ENCODE assay signal across 30 cellular contexts in the genomic region with DNA sequence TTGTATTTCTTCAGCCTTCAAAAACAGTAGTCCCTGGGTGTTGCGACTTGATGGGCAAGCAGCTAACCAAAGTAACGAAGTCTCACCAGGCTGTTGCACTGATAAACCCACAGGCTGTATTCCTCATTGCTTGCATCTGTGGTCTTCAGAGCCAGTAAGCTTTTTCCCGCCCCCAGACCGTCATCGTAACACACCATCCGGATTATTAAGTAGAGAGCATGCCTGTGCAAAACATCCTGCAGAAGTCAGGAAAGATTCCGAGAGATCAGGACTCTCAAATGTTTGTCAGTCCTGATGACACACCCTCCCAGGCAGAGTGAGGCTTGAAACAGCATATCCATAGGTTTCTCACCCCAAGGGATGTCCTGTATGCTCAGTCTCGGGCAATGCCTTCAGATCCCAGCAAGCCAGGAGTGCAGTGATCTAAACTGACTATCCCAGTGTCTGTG. TPM values are rescaled to one million over a fixed set of nuclear protein-coding genes. Genes with fewer than 3 reads are reported as not detected.
DNase-seq lines count a peak whose midpoint lies in the region; ATAC-seq, FAIRE-seq and TF ChIP-seq lines count a peak whose summit lies in the region.
"Had no signal": no experiment of that assay in that cellular context is flagged by ENCODE, and none has a peak within 500 bp of the region (broad histone marks: within the 10 kb centered on the region; RNA-seq: fewer than 3 reads in every experiment).

No MANE protein-coding gene starts in this region.

- BruUV-seq in Calu3 (replicated peaks; lab: Mats Ljungman, UMichigan), result no TSS peak

- POLR2A ChIA-PET in activated CD8-positive, alpha-beta T cell treated with anti-CD3 and anti-CD28 coated beads for 36 hours (lab: Charles Lee), result no interaction called here
- POLR2A ChIA-PET in activated CD8-positive, alpha-beta T cell treated with anti-CD3 and anti-CD28 coated beads, Interleukin-2, amount 10 ng/mL, durations not matched to agents 7 days and 5 days (lab: Charles Lee), result no interaction called here

- peaks cover 10% of the 10 kb centered on the region for H3K36me3 ChIP-seq in bronchial epithelial cell (ENCODE audit: control insufficient read depth, insufficient read depth, low read length)
- H3K36me3 ChIP-seq in stomach smooth muscle (ENCODE audit: control insufficient read depth in 2 of 2, insufficient read depth in 2 of 2, low read length in 2 of 2), result peaks cover 14 to 15% of the 10 kb centered on the region in 2 donors
- H3K36me3 ChIP-seq: ovary had no signal

- intact Hi-C loops in activated CD8-positive, alpha-beta T cell treated with anti-CD3 and anti-CD28 coated beads for 36 hours (cut with micrococcal nuclease), result no loop called here
- intact Hi-C loops in Calu3 (cut with micrococcal nuclease; ENCODE audit: unreplicated experiment), result no loop called here

- no peak for TF ChIP-seq CTCF in activated CD8-positive, alpha-beta T cell treated with anti-CD3 and anti-CD28 coated beads for 36 hours (IDR thresholded peaks at IDR 0.05)
- no peak for TF ChIP-seq CTCF in bronchial epithelial cell (IDR thresholded peaks at IDR 0.05; ENCODE audit: insufficient read depth, low read length, severe bottlenecking)
- no peak for TF ChIP-seq CTCF in Calu3 (IDR thresholded peaks at IDR 0.05; ENCODE audit: unreplicated experiment)

- no peaks in the 10 kb centered on the region for H3K9me3 ChIP-seq in stomach smooth muscle (ENCODE audit: control insufficient read depth in 2 of 2, low read length in 2 of 2)
- H3K9me3 ChIP-seq: ovary, SK-N-SH had no signal

- ATAC-seq in activated CD8-positive, alpha-beta T cell treated with anti-CD3 and anti-CD28 coated beads for 36 hours, result no peak
- no peak for ATAC-seq in activated CD8-positive, alpha-beta T cell treated with anti-CD3 and anti-CD28 coated beads, Interleukin-2, amount 10 ng/mL, durations not matched to agents 7 days and 5 days
- ATAC-seq in left lobe of liver (no peak), GM18861 (IDR thresholded peaks at IDR 0.05; ENCODE audit: unreplicated experiment) (no peak)
- ATAC-seq: T-helper 17 cell had no signal

- no peaks in the 10 kb centered on the region for H3K9me3 Mint-ChIP-seq in activated CD8-positive, alpha-beta T cell treated with anti-CD3 and anti-CD28 coated beads for 36 hours
- no peaks in the 10 kb centered on the region for H3K9me3 Mint-ChIP-seq in activated CD8-positive, alpha-beta T cell treated with anti-CD3 and anti-CD28 coated beads, Interleukin-2, amount 10 ng/mL, durations not matched to agents 7 days and 5 days (ENCODE audit: insufficient read depth)
- no peaks in the 10 kb centered on the region for H3K9me3 Mint-ChIP-seq in Calu3 (ENCODE audit: low read depth, unreplicated experiment)
- H3K9me3 Mint-ChIP-seq: activated CD4-positive, alpha-beta T cell treated with anti-CD3 and anti-CD28 coated beads, Interleukin-2, amount 10 ng/mL, durations not matched to agents 24 days and 14 days; activated naive CD4-positive, alpha-beta T cell treated with anti-CD3 and anti-CD28 coated beads for 36 hours; CD8-positive, alpha-beta memory T cell; dendritic cell treated with granulocyte-macrophage colony-stimulating factor and Interleukin-4, amounts not matched to agents 40 ng/mL and 50 ng/mL, for 4 days; memory B cell had no signal

- H3K4me1 ChIP-seq in stomach smooth muscle (ENCODE audit: control insufficient read depth, insufficient read depth, low read length), result peaks cover 16% of the 10 kb centered on the region

- CTCF ChIA-PET in activated CD8-positive, alpha-beta T cell treated with anti-CD3 and anti-CD28 coated beads for 36 hours (lab: Charles Lee), result interaction anchor here (0.9 kb wide), 1 partner anchor 392 kb away, joined by 4 read pairs; no protein-coding TSS in a partner anchor
- CTCF ChIA-PET in activated CD8-positive, alpha-beta T cell treated with anti-CD3 and anti-CD28 coated beads, Interleukin-2, amount 10 ng/mL, durations not matched to agents 7 days and 5 days (lab: Charles Lee), result no interaction called here
- CTCF ChIA-PET in Calu3 (lab: Charles Lee), result no interaction called here

- H3K27me3 Mint-ChIP-seq in activated CD8-positive, alpha-beta T cell treated with anti-CD3 and anti-CD28 coated beads for 36 hours, result no peaks in the 10 kb centered on the region
- H3K27me3 Mint-ChIP-seq in activated CD8-positive, alpha-beta T cell treated with anti-CD3 and anti-CD28 coated beads, Interleukin-2, amount 10 ng/mL, durations not matched to agents 7 days and 5 days (ENCODE audit: low read depth), result no peaks in the 10 kb centered on the region
- no peaks in the 10 kb centered on the region for H3K27me3 Mint-ChIP-seq in Calu3 (ENCODE audit: unreplicated experiment)
- H3K27me3 Mint-ChIP-seq: activated CD4-positive, alpha-beta T cell treated with anti-CD3 and anti-CD28 coated beads, Interleukin-2, amount 10 ng/mL, durations not matched to agents 24 days and 14 days; dendritic cell treated with granulocyte-macrophage colony-stimulating factor and Interleukin-4, amounts not matched to agents 40 ng/mL and 50 ng/mL, for 4 days; memory B cell; T-helper 17 cell had no signal

- H3K36me3 Mint-ChIP-seq in activated CD8-positive, alpha-beta T cell treated with anti-CD3 and anti-CD28 coated beads for 36 hours (ENCODE audit: low read depth), result peaks cover 17% of the 10 kb centered on the region
- H3K36me3 Mint-ChIP-seq in activated CD8-positive, alpha-beta T cell treated with anti-CD3 and anti-CD28 coated beads, Interleukin-2, amount 10 ng/mL, durations not matched to agents 7 days and 5 days (ENCODE audit: low read depth), result peaks cover 41% of the 10 kb centered on the region
- peaks cover 59% of the 10 kb centered on the region for H3K36me3 Mint-ChIP-seq in Calu3 (ENCODE audit: insufficient read depth, unreplicated experiment)

- H3K4me1 Mint-ChIP-seq in activated CD8-positive, alpha-beta T cell treated with anti-CD3 and anti-CD28 coated beads for 36 hours (ENCODE audit: low read depth), result no peaks in the 10 kb centered on the region
- no peaks in the 10 kb centered on the region for H3K4me1 Mint-ChIP-seq in activated CD8-positive, alpha-beta T cell treated with anti-CD3 and anti-CD28 coated beads, Interleukin-2, amount 10 ng/mL, durations not matched to agents 7 days and 5 days (ENCODE audit: low read depth)
- no peaks in the 10 kb centered on the region for H3K4me1 Mint-ChIP-seq in Calu3 (ENCODE audit: low read depth, unreplicated experiment)
- H3K4me1 Mint-ChIP-seq: CD8-positive, alpha-beta memory T cell had no signal

- H3K27ac Mint-ChIP-seq in activated CD8-positive, alpha-beta T cell treated with anti-CD3 and anti-CD28 coated beads for 36 hours, result peak overlapping the region; percentile 25
- no peak overlapping the region for H3K27ac Mint-ChIP-seq in activated CD8-positive, alpha-beta T cell treated with anti-CD3 and anti-CD28 coated beads, Interleukin-2, amount 10 ng/mL, durations not matched to agents 7 days and 5 days
- H3K27ac Mint-ChIP-seq in Calu3 (ENCODE audit: unreplicated experiment), result no peak overlapping the region
- H3K27ac Mint-ChIP-seq: activated CD4-positive, alpha-beta T cell treated with anti-CD3 and anti-CD28 coated beads, Interleukin-2, amount 10 ng/mL, durations not matched to agents 24 days and 14 days; activated naive CD4-positive, alpha-beta T cell treated with anti-CD3 and anti-CD28 coated beads for 36 hours; dendritic cell treated with granulocyte-macrophage colony-stimulating factor and Interleukin-4, amounts not matched to agents 40 ng/mL and 50 ng/mL, for 4 days; memory B cell; T-helper 17 cell had no signal

- H3K9ac ChIP-seq in stomach smooth muscle (ENCODE audit: low read length in 2 of 2), result no peak overlapping the region
- H3K9ac ChIP-seq: SK-N-SH had no signal

- no peak overlapping the region for H3K4me3 Mint-ChIP-seq in activated CD8-positive, alpha-beta T cell treated with anti-CD3 and anti-CD28 coated beads for 36 hours
- H3K4me3 Mint-ChIP-seq in activated CD8-positive, alpha-beta T cell treated with anti-CD3 and anti-CD28 coated beads, Interleukin-2, amount 10 ng/mL, durations not matched to agents 7 days and 5 days, result no peak overlapping the region
- H3K4me3 Mint-ChIP-seq in Calu3 (ENCODE audit: low read depth, unreplicated experiment), result no peak overlapping the region
- H3K4me3 Mint-ChIP-seq: activated CD4-positive, alpha-beta T cell treated with anti-CD3 and anti-CD28 coated beads, Interleukin-2, amount 10 ng/mL, durations not matched to agents 24 days and 14 days; activated naive CD4-positive, alpha-beta T cell treated with anti-CD3 and anti-CD28 coated beads for 36 hours; CD8-positive, alpha-beta memory T cell; dendritic cell treated with granulocyte-macrophage colony-stimulating factor and Interleukin-4, amounts not matched to agents 40 ng/mL and 50 ng/mL, for 4 days; memory B cell; T-helper 17 cell had no signal

- H3K27me3 ChIP-seq in bronchial epithelial cell (ENCODE audit: control insufficient read depth, insufficient read depth, low read length) (no peaks in the 10 kb centered on the region), stomach smooth muscle (ENCODE audit: control insufficient read depth in 1 of 2, insufficient read depth in 2 of 2, low read length in 2 of 2) (no peaks in the 10 kb centered on the region)
- H3K27me3 ChIP-seq: ovary had no signal

- no peak overlapping the region for H3K4me3 ChIP-seq in bronchial epithelial cell (ENCODE audit: low read depth, low read length)
- H3K4me3 ChIP-seq in stomach smooth muscle (ENCODE audit: low read length in 2 of 2), result no peak overlapping the region
- H3K4me3 ChIP-seq: ovary had no signal

- peak overlapping the region; percentile 69 for H3K27ac ChIP-seq in stomach smooth muscle (ENCODE audit: low read length)
- H3K27ac ChIP-seq: ovary had no signal

- FAIRE-seq in bronchial epithelial cell (lab: Jason Lieb, UNC), result no peak
- FAIRE-seq: A204.1, endometrium, GM18507, urothelium cell line had no signal

- DNase-seq in activated CD8-positive, alpha-beta T cell treated with anti-CD3 and anti-CD28 coated beads for 36 hours, result no peak
- no peak for DNase-seq in activated CD8-positive, alpha-beta T cell treated with anti-CD3 and anti-CD28 coated beads, Interleukin-2, amount 10 ng/mL, durations not matched to agents 7 days and 5 days
- DNase-seq in bronchial epithelial cell (ENCODE audit: low read depth), result peak; percentile 87
- peak; percentile 23 for DNase-seq in left lobe of liver (ENCODE audit: low spot score)
- DNase-seq in Calu3, result no peak
- no peak for DNase-seq in DMS114 treated with DMSO at 0.1 percent for 48 hours (lab: John Stamatoyannopoulos, UW; ENCODE audit: unreplicated experiment)
- DNase-seq: activated CD4-positive, alpha-beta T cell treated with anti-CD3 and anti-CD28 coated beads, Interleukin-2, amount 10 ng/mL, durations not matched to agents 24 days and 14 days; activated naive CD4-positive, alpha-beta T cell treated with anti-CD3 and anti-CD28 coated beads for 36 hours; amygdala; CD8-positive, alpha-beta memory T cell; central memory CD4-positive, alpha-beta T cell; DMS79; GF-D8; left cardiac atrium; NCI-H2171 treated with DMSO at 0.1 percent for 48 hours; NCI-H526; ovary; RPMI8226; SK-N-SH; stimulated activated CD8-positive, alpha-beta memory T cell treated with anti-CD3 and anti-CD28 coated beads, Interleukin-4, amount 100 ng/mL, for 48 hours; substantia nigra; T-helper 17 cell had no signal

RNA-seq across cellular contexts. Expression of a gene that starts 15.9 kb away (rescaled TPM):
- total RNA-seq in activated CD8-positive, alpha-beta T cell treated with anti-CD3 and anti-CD28 coated beads for 36 hours, result 100 to 1,000 TPM; 111 to 117 TPM
- total RNA-seq in activated CD8-positive, alpha-beta T cell treated with anti-CD3 and anti-CD28 coated beads, Interleukin-2, amount 10 ng/mL, durations not matched to agents 7 days and 5 days, result 100 to 1,000 TPM; 170 to 177 TPM
- total RNA-seq in bronchial epithelial cell, result 18.7 and 37.6 TPM in 2 replicates
- total RNA-seq in left lobe of liver, result 28.6 TPM
- 87.0 and 93.1 TPM in 2 replicates for total RNA-seq in Calu3 (2022)

RNA-seq across cellular contexts. Expression of a gene that starts 16.1 kb away (rescaled TPM):
- 10 to 100 TPM; 72.2 to 73.0 TPM for total RNA-seq in activated CD8-positive, alpha-beta T cell treated with anti-CD3 and anti-CD28 coated beads for 36 hours
- total RNA-seq in activated CD8-positive, alpha-beta T cell treated with anti-CD3 and anti-CD28 coated beads, Interleukin-2, amount 10 ng/mL, durations not matched to agents 7 days and 5 days, result 10 to 100 TPM; 54.1 to 55.2 TPM
- total RNA-seq in bronchial epithelial cell (42.4 and 50.8 TPM in 2 replicates), left lobe of liver (12.0 TPM), Calu3 (2022) (54.8 and 56.7 TPM in 2 replicates)

Comparison
In these comparisons a context has a peak if more than half of its experiments do, and no peak if none do; other contexts are left out.
1. DNase-seq: peak in bronchial epithelial cell (single experiment) and left lobe of liver (single experiment); none in activated CD8-positive, alpha-beta T cell treated with anti-CD3 and anti-CD28 coated beads for 36 hours (single experiment), activated CD8-positive, alpha-beta T cell treated with anti-CD3 and anti-CD28 coated beads, Interleukin-2, amount 10 ng/mL, durations not matched to agents 7 days and 5 days (single experiment), Calu3 (single experiment) and DMS114 treated with DMSO at 0.1 percent for 48 hours (single experiment).